In genomic region chr7:54888067-54888735, GRCh38 we compare ENCODE assay signal across 9 cellular contexts.
DNase-seq lines count a peak whose midpoint lies in the region; ATAC-seq and TF ChIP-seq lines count a peak whose summit lies in the region.
"Had no signal": no experiment of that assay in that cellular context is flagged by ENCODE, and none has a peak within 500 bp of the region (broad histone marks: within the 10 kb centered on the region; RNA-seq: fewer than 3 reads in every experiment).

No MANE protein-coding gene starts in this region.

- TF ChIP-seq CTCF in HFF-Myc (IDR thresholded peaks at IDR 0.05; ENCODE audit: low read depth, low read length, missing control alignments): no peak
- TF ChIP-seq CTCF in MM.1S (IDR thresholded peaks at IDR 0.05; ENCODE audit: low read length): no peak
- no peak for TF ChIP-seq CTCF in CD14-positive monocyte (IDR thresholded peaks at IDR 0.05)

- H3K27ac Mint-ChIP-seq in CD14-positive monocyte: no peak overlapping the region
- H3K27ac Mint-ChIP-seq: stimulated activated memory B cell treated with anti-CD40 and anti-IgM and Interleukin-4, amounts not matched to agents 10 μg/mL and 1 μg/mL and 100 μg/mL, for 72 hours had no signal

- no peaks in the 10 kb centered on the region for H3K36me3 Mint-ChIP-seq in CD14-positive monocyte
- H3K36me3 Mint-ChIP-seq: stimulated activated memory B cell treated with anti-CD40 and anti-IgM and Interleukin-4, amounts not matched to agents 10 μg/mL and 1 μg/mL and 100 μg/mL, for 72 hours had no signal

- intact Hi-C loops in sciatic nerve (cut with DNase I): no loop called here
- intact Hi-C loops in CD14-positive monocyte (cut with micrococcal nuclease): no loop called here

- no peaks in the 10 kb centered on the region for H3F3A ChIP-seq in MM.1S (ENCODE audit: insufficient read depth, low read length)

- no peak overlapping the region for H3K9ac ChIP-seq in MM.1S (ENCODE audit: low read length)

- H3K4me1 Mint-ChIP-seq in CD14-positive monocyte: no peaks in the 10 kb centered on the region
- H3K4me1 Mint-ChIP-seq: stimulated activated memory B cell treated with anti-CD40 and anti-IgM and Interleukin-4, amounts not matched to agents 10 μg/mL and 1 μg/mL and 100 μg/mL, for 72 hours had no signal

- peaks cover 3 to 16% (median 8%) of the 10 kb centered on the region in 3 donors for H3K27me3 Mint-ChIP-seq in CD14-positive monocyte (ENCODE audit: low read depth in 3 of 3)

- H3K4me1 ChIP-seq in MM.1S (ENCODE audit: low read length): no peaks in the 10 kb centered on the region

- no peak overlapping the region for H2AFZ ChIP-seq in MM.1S (ENCODE audit: low read length)

- no peak overlapping the region for H3K4me2 ChIP-seq in MM.1S (ENCODE audit: low read depth, low read length)

- no peaks in the 10 kb centered on the region for H3K79me2 ChIP-seq in MM.1S (ENCODE audit: low read length)

- H3K27ac ChIP-seq in caudate nucleus (ENCODE audit: low read depth, low read length) (no peak overlapping the region), MM.1S (ENCODE audit: low read length) (no peak overlapping the region)

- no peaks in the 10 kb centered on the region for H3K27me3 ChIP-seq in MM.1S (replicated peaks; ENCODE audit: insufficient read depth, low read length)

- H4K20me1 ChIP-seq in MM.1S (ENCODE audit: insufficient read depth, low read length): no peaks in the 10 kb centered on the region

- in situ Hi-C loops in KBM-7 (cut with MboI; ENCODE audit: low pct_unique_long_range_greater_than_20kb, low sequenced_read_pairs): no loop called here

- no peaks in the 10 kb centered on the region for H3K36me3 ChIP-seq in MM.1S (replicated peaks; ENCODE audit: insufficient read depth, low read length)

- H3K4me3 ChIP-seq in HFF-Myc (replicated peaks; ENCODE audit: low read depth, low read length) (peak overlapping the region; percentile 22), MM.1S (ENCODE audit: low read length) (no peak overlapping the region)

- H3K4me3 Mint-ChIP-seq in CD14-positive monocyte: peak overlapping the region in 1 of 2 donors; percentile 46
- H3K4me3 Mint-ChIP-seq: stimulated activated memory B cell treated with anti-CD40 and anti-IgM and Interleukin-4, amounts not matched to agents 10 μg/mL and 1 μg/mL and 100 μg/mL, for 72 hours had no signal

- no peaks in the 10 kb centered on the region for H3K9me2 ChIP-seq in MM.1S (replicated peaks; ENCODE audit: insufficient read depth, low read length)

- DNase-seq in HFF-Myc (ENCODE audit: extremely low read depth, low read depth) (no peak), caudate nucleus (lab: John Stamatoyannopoulos, UW) (peak in 55 of 61 donors; percentile 2 to 81 (median 43)), iris pigment epithelial cell (ENCODE audit: low read depth) (peak; percentile 4), sciatic nerve (ENCODE audit: low spot score) (no peak), MM.1S (no peak), CD14-positive monocyte (ENCODE audit: low spot score) (no peak), epidermal melanocyte (ENCODE audit: insufficient read length, low spot score) (no peak), KBM-7 (no peak)

- ATAC-seq in sciatic nerve: peak; percentile 72
- ATAC-seq: stimulated activated memory B cell treated with anti-CD40 and anti-IgM and Interleukin-4, amounts not matched to agents 10 μg/mL and 1 μg/mL and 100 μg/mL, for 72 hours had no signal

- H3K9me3 Mint-ChIP-seq in CD14-positive monocyte: peaks cover 0 to 4% (median 3%) of the 10 kb centered on the region in 7 donors
- H3K9me3 Mint-ChIP-seq: stimulated activated memory B cell treated with anti-CD40 and anti-IgM and Interleukin-4, amounts not matched to agents 10 μg/mL and 1 μg/mL and 100 μg/mL, for 72 hours had no signal

- H3K9me3 ChIP-seq in MM.1S (replicated peaks; ENCODE audit: insufficient read depth, low read length): no peaks in the 10 kb centered on the region

Comparison
In these comparisons a context has a peak if more than half of its experiments do, and no peak if none do; other contexts are left out.
1. DNase-seq: peak in caudate nucleus (55 of 61) and iris pigment epithelial cell (single experiment); none in HFF-Myc (single experiment), sciatic nerve (single experiment), MM.1S (single experiment), CD14-positive monocyte (single experiment), epidermal melanocyte (single experiment) and KBM-7 (single experiment).